Comparison of ENCODE assay signal across 2 cellular contexts in the genomic region with DNA sequence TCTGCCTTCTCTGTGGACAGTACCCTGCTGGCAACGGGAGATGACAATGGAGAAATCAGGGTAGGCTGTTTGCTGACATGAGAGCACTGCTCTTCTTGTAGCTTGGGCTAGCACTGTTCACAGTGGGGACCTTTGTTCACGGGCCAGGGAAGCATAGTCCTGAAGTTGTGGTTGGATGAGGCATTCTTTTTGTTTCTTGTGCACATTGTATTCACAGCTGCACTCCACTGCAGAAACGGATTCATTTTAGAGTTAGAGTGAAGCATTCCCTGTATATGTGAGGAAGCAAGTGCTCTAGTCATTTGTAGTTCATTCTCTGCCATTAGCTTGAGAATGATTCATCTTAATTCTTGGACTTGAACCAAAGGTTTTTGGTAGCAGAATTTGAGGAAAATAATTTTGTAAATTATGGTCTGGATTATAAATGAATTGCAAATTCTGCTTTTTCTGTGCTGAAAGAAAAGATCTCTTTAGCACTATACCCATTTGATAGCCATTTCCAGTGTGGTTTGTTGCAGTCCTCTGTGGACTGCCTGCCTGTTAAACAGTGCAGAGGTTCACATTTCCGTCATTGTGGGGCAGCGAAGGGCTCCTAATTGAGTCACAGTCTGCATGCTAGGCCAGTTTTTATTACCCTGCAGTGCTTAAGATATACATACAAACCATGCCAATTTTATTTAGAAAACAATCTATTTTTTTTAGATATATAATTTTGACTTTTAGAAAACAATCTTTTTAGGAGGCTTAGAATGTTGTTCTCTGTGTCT.
TF ChIP-seq lines count a peak whose summit lies in the region.

No MANE protein-coding gene starts in this region.

TF ChIP-seq in HEK293, 187 proteins besides CTCF, POLR2A, EP300 and RAD21:
- 0 out of 2 replicates have a peak, but pooled peaks have one; percentile 44 for TF ChIP-seq ZNF660 (tag by site-specific recombination; IDR thresholded peaks at IDR 0.05)
- peak; percentile 46 for TF ChIP-seq ZNF654 (tag by site-specific recombination; IDR thresholded peaks at IDR 0.05; ENCODE audit: low read depth)
- TF ChIP-seq ZNF76 (tag by site-specific recombination; IDR thresholded peaks at IDR 0.05; ENCODE audit: borderline replicate concordance, low read depth), result no peak
- TF ChIP-seq KLF8 (tag by site-specific recombination; IDR thresholded peaks at IDR 0.05), result no peak
- TF ChIP-seq ZNF747 (tag by site-specific recombination; IDR thresholded peaks at IDR 0.05), result no peak
- TF ChIP-seq ZNF555 (tag by site-specific recombination; conservative IDR thresholded peaks at IDR 0.05), result no peak
TF ChIP-seq in HEK293: peak in this region for 2.

TF ChIP-seq in endothelial cell of umbilical vein, 7 proteins besides CTCF, POLR2A, EP300 and RAD21 (continued from another document):
- TF ChIP-seq FOS (IDR thresholded peaks at IDR 0.05; ENCODE audit: borderline replicate concordance, insufficient read depth, low read length) (peak; percentile 16), GATA2 (IDR thresholded peaks at IDR 0.05; ENCODE audit: insufficient read depth, insufficient read length, low read depth, low read length) (no peak), EZH2 (IDR thresholded peaks at IDR 0.05; ENCODE audit: borderline replicate concordance, low read depth, low read length, severe bottlenecking) (no peak), MYC (IDR thresholded peaks at IDR 0.05; ENCODE audit: low read depth, low read length) (no peak)
- TF ChIP-seq, protein P1, sequence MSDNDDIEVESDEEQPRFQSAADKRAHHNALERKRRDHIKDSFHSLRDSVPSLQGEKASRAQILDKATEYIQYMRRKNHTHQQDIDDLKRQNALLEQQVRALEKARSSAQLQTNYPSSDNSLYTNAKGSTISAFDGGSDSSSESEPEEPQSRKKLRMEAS (IDR thresholded peaks at IDR 0.05; ENCODE audit: insufficient read depth, insufficient read length), result no peak
